ENCODE assay signal across 15 cellular contexts in the genomic region with DNA sequence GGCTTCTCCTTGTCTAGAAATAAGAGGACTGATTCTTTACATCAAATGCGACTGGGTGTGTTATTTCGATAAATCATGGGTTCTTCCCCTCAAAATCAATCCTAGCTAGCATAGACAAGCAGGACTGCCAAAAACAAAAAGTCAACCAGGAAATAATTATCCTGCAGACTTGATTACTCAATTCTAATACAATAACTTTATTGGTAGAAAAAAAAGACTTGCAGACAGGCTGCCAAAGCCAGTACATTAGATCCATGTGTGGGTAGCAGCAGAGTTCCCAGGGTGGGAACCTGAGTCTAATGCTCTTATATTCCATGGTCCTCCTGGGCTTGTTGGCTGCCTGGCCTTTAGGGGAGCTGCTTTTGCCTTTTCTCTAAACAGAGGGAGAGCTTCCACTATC. TPM values are rescaled to one million over a fixed set of nuclear protein-coding genes. Genes with fewer than 3 reads are reported as not detected.
DNase-seq lines count a peak whose midpoint lies in the region; ATAC-seq and TF ChIP-seq lines count a peak whose summit lies in the region.
"Had no signal": no experiment of that assay in that cellular context is flagged by ENCODE, and none has a peak within 500 bp of the region (broad histone marks: within the 10 kb centered on the region; RNA-seq: fewer than 3 reads in every experiment).

No MANE protein-coding gene starts in this region.

- peaks cover 4% of the 10 kb centered on the region for H3K4me1 Mint-ChIP-seq in endothelial cell (ENCODE audit: unreplicated experiment)

- H3K9me3 Mint-ChIP-seq in endothelial cell (ENCODE audit: unreplicated experiment): no peaks in the 10 kb centered on the region
- H3K9me3 Mint-ChIP-seq: CD4-positive, alpha-beta T cell had no signal

- H3K27ac Mint-ChIP-seq in endothelial cell (ENCODE audit: unreplicated experiment): no peak overlapping the region
- H3K27ac Mint-ChIP-seq: CD4-positive, alpha-beta T cell had no signal

- peaks cover 70% of the 10 kb centered on the region for H3K79me2 ChIP-seq in smooth muscle cell (ENCODE audit: low read depth)

- DNase-seq in left ventricle myocardium inferior: no peak
- no peak for DNase-seq in left ventricle myocardium superior
- no peak for DNase-seq in foreskin keratinocyte
- no peak for DNase-seq in smooth muscle cell (lab: John Stamatoyannopoulos, UW; ENCODE audit: unreplicated experiment)
- no peak for DNase-seq in endothelial cell (ENCODE audit: low spot score)
- DNase-seq in HT-29 (ENCODE audit: low spot score): no peak
- DNase-seq: Caco-2; CD4-positive, alpha-beta T cell; GM23248; NCI-H1105; NCI-H2081 treated with DMSO at 0.1 percent for 48 hours; Peyer's patch had no signal

- no peaks in the 10 kb centered on the region for H3K36me3 Mint-ChIP-seq in endothelial cell (ENCODE audit: low read depth, unreplicated experiment)

- H3K4me1 ChIP-seq in left ventricle myocardium inferior (peaks cover 67% of the 10 kb centered on the region), foreskin keratinocyte (peaks cover 39% of the 10 kb centered on the region), smooth muscle cell (ENCODE audit: low read depth) (peaks cover 33% of the 10 kb centered on the region)
- H3K4me1 ChIP-seq: Caco-2, HAP-1 had no signal

- intact Hi-C loops in left ventricle myocardium inferior (cut with micrococcal nuclease) (no loop called here), left ventricle myocardium superior (cut with micrococcal nuclease) (no loop called here)

- TF ChIP-seq CTCF in left ventricle myocardium inferior (IDR thresholded peaks at IDR 0.05; ENCODE audit: borderline replicate concordance) (no peak), foreskin keratinocyte (conservative IDR thresholded peaks at IDR 0.05) (no peak), smooth muscle cell (IDR thresholded peaks at IDR 0.05; ENCODE audit: borderline replicate concordance, insufficient read depth, poor library complexity, severe bottlenecking) (no peak), endothelial cell (IDR thresholded peaks at IDR 0.05; ENCODE audit: unreplicated experiment) (no peak)

- H3K9ac ChIP-seq in smooth muscle cell (ENCODE audit: low read depth): no peak overlapping the region
- H3K9ac ChIP-seq: GM23248 had no signal

- peaks cover 16% of the 10 kb centered on the region for H3F3A ChIP-seq in smooth muscle cell (ENCODE audit: low read depth)

- no peak overlapping the region for H3K4me3 Mint-ChIP-seq in endothelial cell (ENCODE audit: unreplicated experiment)
- H3K4me3 Mint-ChIP-seq: CD4-positive, alpha-beta T cell had no signal

- ATAC-seq in left ventricle myocardium superior (no peak), foreskin keratinocyte (no peak), GM18870 (IDR thresholded peaks at IDR 0.05; ENCODE audit: unreplicated experiment) (no peak)

- 100% methylated on average over 2 of the region's 2 CpGs for WGBS in smooth muscle cell (ENCODE audit: low lambda C conversion rate)

- H3K4me2 ChIP-seq in smooth muscle cell: no peak overlapping the region

- H3K27me3 ChIP-seq in left ventricle myocardium inferior (ENCODE audit: low read depth) (peaks cover 54% of the 10 kb centered on the region), foreskin keratinocyte (no peaks in the 10 kb centered on the region), smooth muscle cell (ENCODE audit: low read depth) (no peaks in the 10 kb centered on the region)
- H3K27me3 ChIP-seq: Peyer's patch had no signal

- H3K4me3 ChIP-seq in left ventricle myocardium inferior (no peak overlapping the region), smooth muscle cell (no peak overlapping the region)
- H3K4me3 ChIP-seq: GM23248, HAP-1, Peyer's patch had no signal

- peak overlapping the region; percentile 58 for H3K27ac ChIP-seq in left ventricle myocardium inferior (replicated peaks)
- H3K27ac ChIP-seq in foreskin keratinocyte: peak overlapping the region; percentile 16
- peak overlapping the region; percentile 83 for H3K27ac ChIP-seq in smooth muscle cell (ENCODE audit: low read depth)
- H3K27ac ChIP-seq: GM23248 had no signal

- H3K27me3 Mint-ChIP-seq in endothelial cell (ENCODE audit: unreplicated experiment): peaks cover 11% of the 10 kb centered on the region

- H3K36me3 ChIP-seq in left ventricle myocardium inferior (no peaks in the 10 kb centered on the region), smooth muscle cell (ENCODE audit: low read depth) (no peaks in the 10 kb centered on the region)
- H3K36me3 ChIP-seq: HAP-1, Peyer's patch had no signal

- H4K20me1 ChIP-seq in smooth muscle cell (ENCODE audit: low read depth): peaks cover 62% of the 10 kb centered on the region

- H3K9me3 ChIP-seq in left ventricle myocardium inferior (replicated peaks): no peaks in the 10 kb centered on the region
- no peaks in the 10 kb centered on the region for H3K9me3 ChIP-seq in smooth muscle cell (replicated peaks; ENCODE audit: low read depth)
- H3K9me3 ChIP-seq: Caco-2, HAP-1, Peyer's patch had no signal

- no peak overlapping the region for H2AFZ ChIP-seq in smooth muscle cell (ENCODE audit: low read depth)
- H2AFZ ChIP-seq: GM23248 had no signal

RNA-seq across cellular contexts. Expression of a gene that starts 7.8 kb away (rescaled TPM):
- total RNA-seq in left ventricle myocardium inferior (7.0 TPM), left ventricle myocardium superior (4.5 TPM), foreskin keratinocyte (53.8 and 58.4 TPM in 2 replicates), smooth muscle cell (36.7 and 47.2 TPM in 2 replicates), endothelial cell (ENCODE audit: unreplicated experiment) (0.77 TPM)
- polyA plus RNA-seq in foreskin keratinocyte (24.2 and 24.6 TPM in 2 replicates), smooth muscle cell (35.4 and 43.3 TPM in 2 replicates)
- 13.9 and 18.1 TPM in 2 replicates for total RNA-seq in HT-29 (2014; rRNA removed; shearing (Covaris generic))
- total RNA-seq: GM23248, NCI-H460 had no signal
- polyA plus RNA-seq: GM23248 had no signal

Comparison
In these comparisons a context has a peak if more than half of its experiments do, and no peak if none do; other contexts are left out.
1. H3K27ac ChIP-seq: peak in every context shown above with its lines; median percentile 83 in smooth muscle cell; 58 in left ventricle myocardium inferior; 16 in foreskin keratinocyte.